28 cellular contexts compared by ENCODE assay signal in genomic region chr5:139768802-139769465, GRCh38. TPM values are rescaled to one million over a fixed set of nuclear protein-coding genes. Genes with fewer than 3 reads are reported as not detected.
DNase-seq lines count a peak whose midpoint lies in the region; ATAC-seq, FAIRE-seq and TF ChIP-seq lines count a peak whose summit lies in the region.
"Had no signal": no experiment of that assay in that cellular context is flagged by ENCODE, and none has a peak within 500 bp of the region (broad histone marks: within the 10 kb centered on the region; RNA-seq: fewer than 3 reads in every experiment).

No MANE protein-coding gene starts in this region.

- no peaks in the 10 kb centered on the region for H3K9me2 ChIP-seq in PC-9 (ENCODE audit: insufficient read depth)

- TF ChIP-seq CTCF in HepG2 (CRISPR knock-in tag; IDR thresholded peaks at IDR 0.05) (no peak), right lobe of liver (IDR thresholded peaks at IDR 0.05) (no peak), PC-9 (conservative IDR thresholded peaks at IDR 0.05) (no peak), glutamatergic neuron (IDR thresholded peaks at IDR 0.05; ENCODE audit: partially characterized antibody, unreplicated experiment) (no peak)

- WGBS in HepG2 (ENCODE audit: low lambda C conversion rate), result 64% methylated on average over 7 of the region's 8 CpGs
- 85% methylated on average over 5 of the region's 8 CpGs for WGBS in right lobe of liver (ENCODE audit: insufficient coverage, low coverage, low lambda C conversion rate, missing lambda C conversion rate)

- H3K9me3 Mint-ChIP-seq in glutamatergic neuron (ENCODE audit: unreplicated experiment), result peaks cover 4% of the 10 kb centered on the region
- H3K9me3 Mint-ChIP-seq: CD8-positive, alpha-beta memory T cell; naive thymus-derived CD8-positive, alpha-beta T cell; stimulated activated effector memory CD8-positive, alpha-beta T cell treated with anti-CD3 and anti-CD28 coated beads, Interleukin-12 subunit alpha, Interleukin-12 subunit beta, amount 100 ng/mL, for 72 hours; type B pancreatic cell had no signal

- H3K27ac ChIP-seq in HepG2 (ENCODE audit: extremely low read length, insufficient read depth, low read length) (no peak overlapping the region), right lobe of liver (no peak overlapping the region), PC-9 (no peak overlapping the region)
- H3K27ac ChIP-seq: breast epithelium, gastrocnemius medialis, KMS-11, VCaP had no signal

- intact Hi-C loops in HepG2 (cut with micrococcal nuclease; ENCODE audit: unreplicated experiment) (loop anchor here (5.0 kb wide), 1 partner anchor 77 kb away; no protein-coding TSS in a partner anchor), right lobe of liver (cut with DNase I) (loop anchor here (5.0 to 10.0 kb wide), 2 partner anchors 74 to 132 kb away; no protein-coding TSS in a partner anchor), PC-9 (cut with micrococcal nuclease; ENCODE audit: unreplicated experiment) (no loop called here)

- H3K9me3 ChIP-seq in HepG2 (ENCODE audit: low read length), result no peaks in the 10 kb centered on the region
- H3K9me3 ChIP-seq in right lobe of liver, result no peaks in the 10 kb centered on the region
- H3K9me3 ChIP-seq in PC-9 (ENCODE audit: insufficient read depth, low read depth), result no peaks in the 10 kb centered on the region
- H3K9me3 ChIP-seq: breast epithelium, gastrocnemius medialis had no signal

- H4K20me1 ChIP-seq in HepG2 (ENCODE audit: insufficient read depth, low read length) (no peaks in the 10 kb centered on the region), PC-9 (ENCODE audit: insufficient read depth) (no peaks in the 10 kb centered on the region)

- H3K4me1 Mint-ChIP-seq in glutamatergic neuron (ENCODE audit: low read depth, unreplicated experiment), result peaks cover 18% of the 10 kb centered on the region

- no peak overlapping the region for H3K9ac ChIP-seq in HepG2 (ENCODE audit: insufficient read depth, low read depth, low read length)
- H3K9ac ChIP-seq: KMS-11 had no signal

- H3K4me1 ChIP-seq in HepG2 (ENCODE audit: insufficient read depth, low read length), result peaks cover 53% of the 10 kb centered on the region
- H3K4me1 ChIP-seq in right lobe of liver, result peaks cover 0 to 14% (median 7%) of the 10 kb centered on the region in 4 donors
- peaks cover 10% of the 10 kb centered on the region for H3K4me1 ChIP-seq in PC-9 (replicated peaks; ENCODE audit: insufficient read depth)
- H3K4me1 ChIP-seq: breast epithelium had no signal

- ATAC-seq in HepG2, result no peak
- ATAC-seq in right lobe of liver, result no peak
- ATAC-seq in GM21528 (IDR thresholded peaks at IDR 0.05; ENCODE audit: low FRiP score, unreplicated experiment), result no peak
- ATAC-seq: gastrocnemius medialis; left cardiac atrium; naive thymus-derived CD8-positive, alpha-beta T cell; Panc1; stimulated activated effector memory CD8-positive, alpha-beta T cell treated with anti-CD3 and anti-CD28 coated beads, Interleukin-12 subunit alpha, Interleukin-12 subunit beta, amount 100 ng/mL, for 72 hours had no signal

- peaks cover 0 to 15% of the 10 kb centered on the region in 2 experiments; a peak in 3 of 5 replicates for H3K27me3 ChIP-seq in HepG2 (ENCODE audit: control insufficient read depth in 1 of 2, insufficient read depth in 2 of 2, low read length in 2 of 2)
- H3K27me3 ChIP-seq in right lobe of liver, result no peaks in the 10 kb centered on the region
- 0 out of 2 replicates have a peak, but pooled peaks cover 2% of the 10 kb centered on the region for H3K27me3 ChIP-seq in PC-9 (ENCODE audit: insufficient read depth, low read depth)

- H3K4me3 Mint-ChIP-seq in glutamatergic neuron (ENCODE audit: unreplicated experiment), result no peak overlapping the region
- H3K4me3 Mint-ChIP-seq: activated naive CD8-positive, alpha-beta T cell; CD8-positive, alpha-beta memory T cell; naive thymus-derived CD8-positive, alpha-beta T cell; stimulated activated effector memory CD8-positive, alpha-beta T cell treated with anti-CD3 and anti-CD28 coated beads, Interleukin-12 subunit alpha, Interleukin-12 subunit beta, amount 100 ng/mL, for 72 hours; type B pancreatic cell had no signal

- CTCF ChIA-PET in HepG2 (lab: Yijun Ruan, JAX; ENCODE audit: low intra/inter-chr PET ratio, low total read pairs) (no interaction called here), PC-9 (lab: Charles Lee) (no interaction called here)

- TF ChIP-seq RAD21 in HepG2 (CRISPR knock-in tag; IDR thresholded peaks at IDR 0.05), result no peak

- H3F3A ChIP-seq in PC-9 (ENCODE audit: insufficient read depth, low read depth), result no peaks in the 10 kb centered on the region

- H3K36me3 ChIP-seq in HepG2 (replicated peaks in 1 of 2; ENCODE audit: control insufficient read depth in 1 of 2, insufficient read depth in 2 of 2, low read length in 2 of 2) (no peaks in the 10 kb centered on the region), right lobe of liver (no peaks in the 10 kb centered on the region), PC-9 (ENCODE audit: low read depth) (no peaks in the 10 kb centered on the region)
- H3K36me3 ChIP-seq: breast epithelium, gastrocnemius medialis had no signal

- H3K27me3 Mint-ChIP-seq in glutamatergic neuron (ENCODE audit: unreplicated experiment), result peaks cover 11% of the 10 kb centered on the region

- in situ Hi-C loops in HepG2 (cut with HindIII; ENCODE audit: extremely low pct_ligation_motif_present, low pct_unique_long_range_greater_than_20kb), result no loop called here

- BruUV-seq in HepG2 (replicated peaks; lab: Mats Ljungman, UMichigan) (no TSS peak), PC-9 (replicated peaks; lab: Mats Ljungman, UMichigan) (no TSS peak)

- TF ChIP-seq EP300 in HepG2 (IDR thresholded peaks at IDR 0.05; ENCODE audit: low read depth in 2 of 2, low read length in 2 of 2) (no peak), HepG2 (CRISPR knock-in tag; IDR thresholded peaks at IDR 0.05; ENCODE audit: borderline replicate concordance) (no peak)

- H2AFZ ChIP-seq in HepG2 (ENCODE audit: low read length) (no peak overlapping the region), PC-9 (no peak overlapping the region)

- POLR2A ChIA-PET in HepG2 (lab: Yijun Ruan, JAX), result no interaction called here
- POLR2A ChIA-PET in PC-9 (lab: Charles Lee; ENCODE audit: unreplicated experiment), result no interaction called here

- TF ChIP-seq POLR2A in HepG2 (IDR thresholded peaks at IDR 0.05; ENCODE audit: insufficient read depth in 1 of 2, low read depth in 2 of 2, low read length in 2 of 2) (no peak), right lobe of liver (IDR thresholded peaks at IDR 0.05) (no peak)

- H3K79me2 ChIP-seq in HepG2 (ENCODE audit: insufficient read depth, low read length) (no peaks in the 10 kb centered on the region), PC-9 (ENCODE audit: low read depth) (no peaks in the 10 kb centered on the region)

- DNase-seq in HepG2 (ENCODE audit: low spot score) (no peak), right lobe of liver (no peak), PC-9 (no peak), glutamatergic neuron (peak; percentile 33), NCI-H128 (lab: John Stamatoyannopoulos, UW; ENCODE audit: unreplicated experiment) (no peak), DMS53 (lab: John Stamatoyannopoulos, UW) (no peak), H4 (ENCODE audit: low spot score) (no peak)
- DNase-seq: activated CD4-positive, alpha-beta T cell treated with anti-CD3 and anti-CD28 coated beads for 48 hours; activated CD8-positive, alpha-beta memory T cell treated with anti-CD3 and anti-CD28 coated beads for 24 hours; activated T-cell treated with anti-CD3 and anti-CD28 coated beads for 4 hours; CD8-positive, alpha-beta memory T cell; gastrocnemius medialis; hypothalamus; left cardiac atrium; naive thymus-derived CD8-positive, alpha-beta T cell; NCI-H1417; NCI-H2029 treated with DMSO at 0.1 percent for 48 hours; NCI-H526; SHP77 had no signal

- H3K4me2 ChIP-seq in HepG2 (ENCODE audit: low read depth, low read length) (no peak overlapping the region), PC-9 (peak overlapping the region; percentile 33)
- H3K4me2 ChIP-seq: KMS-11 had no signal

- H3K4me3 ChIP-seq in HepG2 (replicated peaks in 1 of 3; ENCODE audit: insufficient read depth in 1 of 3, low read depth in 2 of 3, low read length in 3 of 3) (no peak overlapping the region), right lobe of liver (no peak overlapping the region), PC-9 (no peak overlapping the region)
- H3K4me3 ChIP-seq: breast epithelium, gastrocnemius medialis had no signal

- H3K27ac Mint-ChIP-seq in glutamatergic neuron (ENCODE audit: unreplicated experiment), result no peak overlapping the region
- H3K27ac Mint-ChIP-seq: activated naive CD8-positive, alpha-beta T cell; naive thymus-derived CD8-positive, alpha-beta T cell; stimulated activated effector memory CD8-positive, alpha-beta T cell treated with anti-CD3 and anti-CD28 coated beads, Interleukin-12 subunit alpha, Interleukin-12 subunit beta, amount 100 ng/mL, for 72 hours; type B pancreatic cell had no signal

- no peaks in the 10 kb centered on the region for H3K36me3 Mint-ChIP-seq in glutamatergic neuron (ENCODE audit: unreplicated experiment)
- H3K36me3 Mint-ChIP-seq: activated naive CD8-positive, alpha-beta T cell; CD8-positive, alpha-beta memory T cell; naive thymus-derived CD8-positive, alpha-beta T cell; stimulated activated effector memory CD8-positive, alpha-beta T cell treated with anti-CD3 and anti-CD28 coated beads, Interleukin-12 subunit alpha, Interleukin-12 subunit beta, amount 100 ng/mL, for 72 hours; type B pancreatic cell had no signal

- FAIRE-seq in HepG2 (lab: Jason Lieb, UNC), result no peak

RNA-seq across cellular contexts. Expression of gene PSD2, which starts 26.7 kb away (rescaled TPM):
- not detected in 2 replicates for total RNA-seq in HepG2 (2016; rRNA removed; fragmentation: Illumina TruSeq; extraction: Trizol)
- not detected in 2 replicates for total RNA-seq in HepG2 (2016; cell fraction: cytosol; rRNA removed; fragmentation: Illumina TruSeq; extraction: Trizol; ENCODE audit: low read depth)
- total RNA-seq in HepG2 (2016; cell fraction: insoluble cytoplasmic fraction; rRNA removed; fragmentation: Illumina TruSeq; extraction: Trizol), result not detected in 2 replicates
- not detected in 2 replicates for total RNA-seq in HepG2 (2016; cell fraction: membrane; rRNA removed; fragmentation: Illumina TruSeq; extraction: Trizol)
- total RNA-seq in HepG2 (2016; cell fraction: nucleus; rRNA removed; fragmentation: Illumina TruSeq; extraction: Trizol), result 0.09 TPM in 1 of 2 replicates, not detected in the other
- polyA plus RNA-seq in HepG2 (2011; rRNA removed), result 0.07 and 0.13 TPM in 2 replicates
- 0.04 and 0.06 TPM in 2 replicates for polyA plus RNA-seq in HepG2 (2011; cell fraction: cytosol; rRNA removed)
- polyA plus RNA-seq in HepG2 (2011; cell fraction: nucleus; rRNA removed), result 0.16 and 0.32 TPM in 2 replicates
- 0.07 and 0.13 TPM in 2 replicates for polyA plus RNA-seq in HepG2 (2012)
- polyA plus RNA-seq in HepG2 (2016; cell fraction: cytosol; fragmentation: Illumina TruSeq; extraction: Trizol; ENCODE audit: low read depth), result not detected in 2 replicates
- not detected in 2 replicates for polyA plus RNA-seq in HepG2 (2016; cell fraction: insoluble cytoplasmic fraction; fragmentation: Illumina TruSeq; extraction: Trizol; ENCODE audit: low read depth)
- not detected in 2 replicates for polyA plus RNA-seq in HepG2 (2016; cell fraction: membrane; fragmentation: Illumina TruSeq; extraction: Trizol; ENCODE audit: low read depth)
- 0.10 TPM in 1 of 2 replicates, not detected in the other for polyA plus RNA-seq in HepG2 (2016; cell fraction: nucleus; fragmentation: Illumina TruSeq; extraction: Trizol; ENCODE audit: insufficient read depth, low read depth)
- 0.10 TPM in 1 of 2 replicates, not detected in the other for polyA minus RNA-seq in HepG2 (2011; rRNA and poly(A)+ RNA removed; ENCODE audit: low replicate concordance)
- polyA minus RNA-seq in HepG2 (2011; cell fraction: cytosol; rRNA and poly(A)+ RNA removed), result not detected in 2 replicates
- 0.12 TPM in 1 of 2 replicates, not detected in the other for polyA minus RNA-seq in HepG2 (2011; cell fraction: nucleus; rRNA and poly(A)+ RNA removed)
- total RNA-seq in right lobe of liver, result under 1 TPM in 3 of 6 experiments, not detected in 3; 0.04 to 0.07 (median 0.07) TPM
- 0.07 and 0.08 TPM in 2 replicates for total RNA-seq in PC-9 (2021)
- 2.3 TPM for total RNA-seq in glutamatergic neuron (ENCODE audit: unreplicated experiment)
- 0.04 TPM in 1 of 2 replicates, not detected in the other for total RNA-seq in H4 (2014; rRNA removed; shearing (Covaris generic))
- total RNA-seq: CD8-positive, alpha-beta memory T cell; T-helper 2 cell treated with Interferon-gamma antibody and Interleukin-4, amounts not matched to agents 100 ng/mL and 5 ng/mL, for 36 hours had no signal
